Comparison of ENCODE assay signal across 15 cellular contexts in the genomic region with DNA sequence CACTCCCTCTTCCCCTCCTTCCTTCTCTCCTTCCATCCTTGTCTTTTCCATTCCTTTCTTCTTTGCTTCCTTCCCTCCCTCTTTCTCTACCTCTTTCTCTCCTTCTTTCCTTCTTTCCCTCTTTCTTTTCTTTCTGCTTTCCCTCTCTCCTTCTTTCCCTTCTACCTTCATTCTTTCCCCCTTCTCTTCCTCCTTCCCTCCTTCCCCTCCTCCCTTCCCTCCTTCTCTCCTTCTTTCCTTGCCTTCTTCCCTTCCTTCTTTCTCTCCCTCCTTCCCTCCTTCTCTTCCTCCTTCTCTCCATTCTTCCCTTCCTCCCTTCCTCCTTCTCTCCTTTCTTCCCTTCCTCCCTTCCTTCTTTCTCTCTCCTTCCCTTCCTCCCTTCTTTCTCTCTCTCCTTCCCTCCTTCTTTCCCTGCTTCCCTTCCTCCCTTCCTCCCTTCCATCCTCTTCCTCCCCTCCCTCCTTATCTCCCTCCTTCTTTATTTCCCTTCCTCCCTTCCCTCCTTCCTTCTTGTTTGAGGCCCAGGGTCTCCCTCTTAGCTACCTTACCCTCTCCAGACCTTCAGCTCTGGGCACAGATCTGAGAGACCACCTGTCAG.
DNase-seq lines count a peak whose midpoint lies in the region; ATAC-seq, FAIRE-seq and TF ChIP-seq lines count a peak whose summit lies in the region.
"Had no signal": no experiment of that assay in that cellular context is flagged by ENCODE, and none has a peak within 500 bp of the region (broad histone marks: within the 10 kb centered on the region; RNA-seq: fewer than 3 reads in every experiment).

No MANE protein-coding gene starts in this region.

- H3K27me3 ChIP-seq in HepG2 (ENCODE audit: control insufficient read depth in 1 of 2, insufficient read depth in 2 of 2, low read length in 2 of 2): peaks cover 3 to 49% of the 10 kb centered on the region in 2 experiments; a peak in 3 of 5 replicates
- H3K27me3 ChIP-seq in right lobe of liver: no peaks in the 10 kb centered on the region
- H3K27me3 ChIP-seq in RWPE2 (ENCODE audit: insufficient read depth, poor library complexity, severe bottlenecking): no peaks in the 10 kb centered on the region
- H3K27me3 ChIP-seq in uterus: no peaks in the 10 kb centered on the region
- H3K27me3 ChIP-seq: BLaER1 had no signal

- POLR2A ChIA-PET in HepG2 (lab: Yijun Ruan, JAX): no interaction called here

- no peak overlapping the region for H3K4me2 ChIP-seq in HepG2 (ENCODE audit: low read depth, low read length)
- H3K4me2 ChIP-seq: A549, BLaER1 had no signal

- no peak for TF ChIP-seq RAD21 in HepG2 (CRISPR knock-in tag; IDR thresholded peaks at IDR 0.05)

- H3K9ac ChIP-seq in HepG2 (ENCODE audit: insufficient read depth, low read depth, low read length): no peak overlapping the region
- H3K9ac ChIP-seq: BLaER1 had no signal

- H3K36me3 ChIP-seq in HepG2 (replicated peaks in 1 of 2; ENCODE audit: control insufficient read depth in 1 of 2, insufficient read depth in 2 of 2, low read length in 2 of 2) (no peaks in the 10 kb centered on the region), right lobe of liver (no peaks in the 10 kb centered on the region), RWPE2 (ENCODE audit: low read depth) (no peaks in the 10 kb centered on the region), uterus (no peaks in the 10 kb centered on the region)
- H3K36me3 ChIP-seq: BLaER1 had no signal

- DNase-seq in HepG2 (ENCODE audit: low spot score): no peak
- DNase-seq in right lobe of liver: no peak
- DNase-seq in RWPE2 (ENCODE audit: low spot score): no peak
- no peak for DNase-seq in epithelial cell of prostate (ENCODE audit: low read depth, low spot score)
- no peak for DNase-seq in medulla oblongata (ENCODE audit: extremely low spot score)
- no peak for DNase-seq in uterus
- DNase-seq in RPMI8226: no peak
- DNase-seq in NCI-H1105 (lab: John Stamatoyannopoulos, UW): no peak
- DNase-seq: CD4-positive, alpha-beta memory T cell; DMS79; GF-D8; HCEC 1CT had no signal

- H3K4me3 ChIP-seq in HepG2 (replicated peaks in 1 of 3; ENCODE audit: insufficient read depth in 1 of 3, low read depth in 2 of 3, low read length in 3 of 3) (no peak overlapping the region), right lobe of liver (no peak overlapping the region), RWPE2 (ENCODE audit: severe bottlenecking) (no peak overlapping the region), uterus (no peak overlapping the region)
- H3K4me3 ChIP-seq: A549, BLaER1 had no signal

- H3K9me3 ChIP-seq in HepG2 (ENCODE audit: low read length): no peaks in the 10 kb centered on the region
- no peaks in the 10 kb centered on the region for H3K9me3 ChIP-seq in right lobe of liver
- no peaks in the 10 kb centered on the region for H3K9me3 ChIP-seq in RWPE2 (ENCODE audit: severe bottlenecking)
- no peaks in the 10 kb centered on the region for H3K9me3 ChIP-seq in uterus
- H3K9me3 ChIP-seq: A549, BLaER1 had no signal

- H2AFZ ChIP-seq in HepG2 (ENCODE audit: low read length): no peak overlapping the region

- CTCF ChIA-PET in HepG2 (lab: Yijun Ruan, JAX; ENCODE audit: low intra/inter-chr PET ratio, low total read pairs): no interaction called here

- H3K4me1 ChIP-seq in HepG2 (ENCODE audit: insufficient read depth, low read length) (no peaks in the 10 kb centered on the region), right lobe of liver (no peaks in the 10 kb centered on the region), RWPE2 (ENCODE audit: insufficient read depth, poor library complexity, severe bottlenecking) (peaks cover 33% of the 10 kb centered on the region), uterus (no peaks in the 10 kb centered on the region)
- H3K4me1 ChIP-seq: A549, BLaER1 had no signal

- ATAC-seq in HepG2: no peak
- no peak for ATAC-seq in right lobe of liver
- ATAC-seq in RWPE2 (ENCODE audit: low read depth): no peak
- ATAC-seq: A549 had no signal

- TF ChIP-seq EP300 in HepG2 (IDR thresholded peaks at IDR 0.05; ENCODE audit: low read depth in 2 of 2, low read length in 2 of 2) (no peak), HepG2 (CRISPR knock-in tag; IDR thresholded peaks at IDR 0.05; ENCODE audit: borderline replicate concordance) (no peak)

- TF ChIP-seq POLR2A in HepG2 (IDR thresholded peaks at IDR 0.05; ENCODE audit: insufficient read depth in 1 of 2, low read depth in 2 of 2, low read length in 2 of 2): no peak
- TF ChIP-seq POLR2A in right lobe of liver (IDR thresholded peaks at IDR 0.05): no peak
- TF ChIP-seq POLR2A in uterus (IDR thresholded peaks at IDR 0.05): no peak

- no peak overlapping the region for H3K27ac ChIP-seq in HepG2 (ENCODE audit: extremely low read length, insufficient read depth, low read length)
- no peak overlapping the region for H3K27ac ChIP-seq in right lobe of liver
- H3K27ac ChIP-seq in RWPE2 (ENCODE audit: poor library complexity, severe bottlenecking): peak overlapping the region; percentile 27
- peak overlapping the region; percentile 42 for H3K27ac ChIP-seq in epithelial cell of prostate
- H3K27ac ChIP-seq in uterus: no peak overlapping the region
- H3K27ac ChIP-seq: 22Rv1, A549, BLaER1 had no signal

- FAIRE-seq in HepG2 (lab: Jason Lieb, UNC): no peak
- FAIRE-seq: A549 had no signal

- intact Hi-C loops in HepG2 (cut with micrococcal nuclease; ENCODE audit: unreplicated experiment): no loop called here
- intact Hi-C loops in right lobe of liver (cut with DNase I): loop anchor here in 1 of 2 donors (10.0 kb wide), 1 partner anchor 191 kb away; no protein-coding TSS in a partner anchor
- intact Hi-C loops in uterus (cut with DNase I; ENCODE audit: low total_unique reads): no loop called here

- no peaks in the 10 kb centered on the region for H3K79me2 ChIP-seq in HepG2 (ENCODE audit: insufficient read depth, low read length)

- in situ Hi-C loops in HepG2 (cut with HindIII; ENCODE audit: extremely low pct_ligation_motif_present, low pct_unique_long_range_greater_than_20kb): no loop called here

- BruUV-seq in HepG2 (replicated peaks; lab: Mats Ljungman, UMichigan): no TSS peak

- TF ChIP-seq CTCF in HepG2 (CRISPR knock-in tag; IDR thresholded peaks at IDR 0.05) (no peak), right lobe of liver (IDR thresholded peaks at IDR 0.05) (no peak), RWPE2 (IDR thresholded peaks at IDR 0.05; ENCODE audit: poor library complexity, severe bottlenecking) (no peak), uterus (IDR thresholded peaks at IDR 0.05) (no peak)

- no peaks in the 10 kb centered on the region for H4K20me1 ChIP-seq in HepG2 (ENCODE audit: insufficient read depth, low read length)
- H4K20me1 ChIP-seq: BLaER1 had no signal

TF ChIP-seq in HepG2, 621 proteins besides CTCF, POLR2A, EP300 and RAD21:
- TF ChIP-seq ELF1 (CRISPR knock-in tag; IDR thresholded peaks at IDR 0.05): no peak
- 0 out of 2 replicates have a peak, but pooled peaks have one; percentile 14 for TF ChIP-seq FOXP1 (IDR thresholded peaks at IDR 0.05)
- TF ChIP-seq FOXP1 (CRISPR knock-in tag; IDR thresholded peaks at IDR 0.05): no peak
- no peak for TF ChIP-seq ZNF883 (CRISPR knock-in tag; IDR thresholded peaks at IDR 0.05; ENCODE audit: not compliant biosample characterization)
- TF ChIP-seq SMARCE1 (IDR thresholded peaks at IDR 0.05; ENCODE audit: borderline replicate concordance): no peak
TF ChIP-seq in HepG2: peak in this region for 1.

Comparison
In these comparisons a context has a peak if more than half of its experiments do, and no peak if none do; other contexts are left out.
1. H3K27ac ChIP-seq: peak in RWPE2 (single experiment) and epithelial cell of prostate (single experiment); none in HepG2 (single experiment), right lobe of liver (0 of 3) and uterus (0 of 2).